8 cellular contexts compared by ENCODE assay signal in genomic region chr11:117876341-117877119, GRCh38. TPM values are rescaled to one million over a fixed set of nuclear protein-coding genes. Genes with fewer than 3 reads are reported as not detected.
DNase-seq lines count a peak whose midpoint lies in the region; ATAC-seq, FAIRE-seq and TF ChIP-seq lines count a peak whose summit lies in the region.

Gene FXYD6, minus strand, starts transcription at chr11:117876658. Its CDS starts 33,882 bp downstream, at chr11:117842776.

- peak; percentile 76 to 77 for TF ChIP-seq POLR2A in sigmoid colon (IDR thresholded peaks at IDR 0.05)

- H3K9me3 ChIP-seq in ascending aorta (no peaks in the 10 kb centered on the region), iPS-18a (ENCODE audit: control insufficient read depth, low read depth, low read length) (no peaks in the 10 kb centered on the region), sigmoid colon (no peaks in the 10 kb centered on the region)

- peak within 1 kb of the TSS; percentile 71 for H3K9ac ChIP-seq in iPS-18a (ENCODE audit: low read length)

- TF ChIP-seq CTCF in D721Med (IDR thresholded peaks at IDR 0.05; ENCODE audit: insufficient read depth, missing control alignments) (no peak), ascending aorta (IDR thresholded peaks at IDR 0.05) (no peak), sigmoid colon (IDR thresholded peaks at IDR 0.05) (no peak)

- H3K36me3 ChIP-seq in ascending aorta: no peaks in the 10 kb centered on the region
- no peaks in the 10 kb centered on the region for H3K36me3 ChIP-seq in iPS-18a (ENCODE audit: control insufficient read depth, low read depth, low read length)
- H3K36me3 ChIP-seq in sigmoid colon: no peaks in the 10 kb centered on the region

- H3K4me1 ChIP-seq in ascending aorta (no peaks in the 10 kb centered on the region), iPS-18a (ENCODE audit: control insufficient read depth, low read depth, low read length) (peaks cover 13% of the 10 kb centered on the region), sigmoid colon (peaks cover 0 to 73% (median 64%) of the 10 kb centered on the region in 4 donors)

- TF ChIP-seq EP300 in sigmoid colon (IDR thresholded peaks at IDR 0.05): no peak

- peak; percentile 91 for DNase-seq in D721Med (ENCODE audit: insufficient read length, low spot score)
- DNase-seq in NCI-H2107 (lab: John Stamatoyannopoulos, UW): peak; percentile 64
- DNase-seq in ascending aorta (ENCODE audit: low spot score in 2 of 2): no peak
- peak; percentile 87 for DNase-seq in sigmoid colon
- no peak for DNase-seq in OCI-M2 (lab: John Stamatoyannopoulos, UW; ENCODE audit: unreplicated experiment)

- intact Hi-C loops in ascending aorta (cut with DNase I): no loop called here
- intact Hi-C loops in sigmoid colon (cut with DNase I): no loop called here

- ATAC-seq in HG02884 (IDR thresholded peaks at IDR 0.05; ENCODE audit: unreplicated experiment) (no peak), HG03196 (IDR thresholded peaks at IDR 0.05; ENCODE audit: unreplicated experiment) (no peak)

- FAIRE-seq in D721Med (lab: Jason Lieb, UNC): no peak

- WGBS in sigmoid colon, 2 donors: 1% methylated on average over 63 of the region's 63 CpGs

- no peak within 1 kb of the TSS for H3K27ac ChIP-seq in ascending aorta
- no peak within 1 kb of the TSS for H3K27ac ChIP-seq in iPS-18a (ENCODE audit: low read length)
- H3K27ac ChIP-seq in sigmoid colon: peak within 1 kb of the TSS; percentile 76 to 96 (median 92)

- H3K4me3 ChIP-seq in ascending aorta: peak within 1 kb of the TSS; percentile 40 to 64
- peak within 1 kb of the TSS; percentile 82 for H3K4me3 ChIP-seq in iPS-18a (ENCODE audit: low read length)
- H3K4me3 ChIP-seq in sigmoid colon: peak within 1 kb of the TSS; percentile 74 to 90 (median 80)

- H3K27me3 ChIP-seq in ascending aorta (peaks cover 5% of the 10 kb centered on the region), iPS-18a (ENCODE audit: control insufficient read depth, insufficient read depth, low read length) (peaks cover 45% of the 10 kb centered on the region), sigmoid colon (no peaks in the 10 kb centered on the region)

RNA-seq across cellular contexts. Expression of gene FXYD6, which starts in this region (rescaled TPM):
- total RNA-seq in ascending aorta (16.4 TPM), sigmoid colon (100 to 1,000 TPM; 243 to 305 (median 271) TPM)
- polyA plus RNA-seq in sigmoid colon: 10 to 100 TPM; 12.3 to 46.4 (median 31.2) TPM

Comparison
In these comparisons a context has a peak if more than half of its experiments do, and no peak if none do; other contexts are left out.
1. RNA of gene FXYD6 (total RNA-seq): 243 to 305 TPM in sigmoid colon; 16.4 TPM in ascending aorta (single experiment); every median in the first group is over 10 times any median in the second.
2. DNase-seq: peak in D721Med (single experiment), NCI-H2107 (single experiment) and sigmoid colon (single experiment); none in ascending aorta (0 of 2) and OCI-M2 (single experiment).
3. H3K27ac ChIP-seq: peak in sigmoid colon (4 of 4); none in ascending aorta (0 of 2) and iPS-18a (single experiment).
4. Peak in every context shown above with its lines, with median percentiles within 50 percentile points of each other: H3K4me3 ChIP-seq.